7 cellular contexts compared by ENCODE assay signal in genomic region chr13:112432734-112433133, GRCh38. TPM values are rescaled to one million over a fixed set of nuclear protein-coding genes. Genes with fewer than 3 reads are reported as not detected.
"Had no signal": no experiment of that assay in that cellular context is flagged by ENCODE, and none has a peak within 500 bp of the region (broad histone marks: within the 10 kb centered on the region; RNA-seq: fewer than 3 reads in every experiment).

No MANE protein-coding gene starts in this region.

RNA-seq across cellular contexts. Expression of gene SPACA7, which starts 56.6 kb away (rescaled TPM):
- total RNA-seq: GM23248, GM23338, H1, H4, H7, H9, HFFc6 had no signal
- polyA plus RNA-seq: GM23248, GM23338, H1 had no signal
